ENCODE assay signal across 2 cellular contexts in the genomic region with DNA sequence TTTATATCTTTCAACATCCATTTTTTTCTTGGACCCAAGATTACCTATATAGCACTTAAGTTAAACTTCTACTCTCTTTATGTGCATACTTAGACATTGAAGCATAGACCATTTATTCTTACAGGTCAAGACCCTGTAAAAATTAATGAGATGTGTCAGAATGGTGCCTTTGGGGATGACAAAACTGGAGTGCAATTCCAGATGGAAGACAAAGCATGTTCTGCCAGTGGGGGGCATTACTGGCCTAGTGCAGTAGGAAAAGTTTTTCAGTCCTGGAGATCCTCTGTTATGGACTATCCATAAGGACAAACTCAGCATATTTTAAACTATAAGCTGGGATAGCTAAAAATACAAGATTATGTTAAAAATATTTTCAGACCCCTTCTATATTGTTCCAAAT.
TF ChIP-seq lines count a peak whose summit lies in the region.

No MANE protein-coding gene starts in this region.

TF ChIP-seq in SK-N-SH, 30 proteins besides CTCF, POLR2A, EP300 and RAD21 (continued from another document):
- TF ChIP-seq REST (IDR thresholded peaks at IDR 0.05; ENCODE audit: low read depth, low read length) (no peak), RCOR1 (IDR thresholded peaks at IDR 0.05; ENCODE audit: low read length) (no peak), MEF2A (IDR thresholded peaks at IDR 0.05; ENCODE audit: borderline replicate concordance, low read depth) (no peak)

TF ChIP-seq in SK-N-SH treated with all-trans-retinoic acid at 6 μM for 48 hours, 23 proteins besides CTCF, POLR2A, EP300 and RAD21 (continued from another document):
- TF ChIP-seq, protein P1, sequence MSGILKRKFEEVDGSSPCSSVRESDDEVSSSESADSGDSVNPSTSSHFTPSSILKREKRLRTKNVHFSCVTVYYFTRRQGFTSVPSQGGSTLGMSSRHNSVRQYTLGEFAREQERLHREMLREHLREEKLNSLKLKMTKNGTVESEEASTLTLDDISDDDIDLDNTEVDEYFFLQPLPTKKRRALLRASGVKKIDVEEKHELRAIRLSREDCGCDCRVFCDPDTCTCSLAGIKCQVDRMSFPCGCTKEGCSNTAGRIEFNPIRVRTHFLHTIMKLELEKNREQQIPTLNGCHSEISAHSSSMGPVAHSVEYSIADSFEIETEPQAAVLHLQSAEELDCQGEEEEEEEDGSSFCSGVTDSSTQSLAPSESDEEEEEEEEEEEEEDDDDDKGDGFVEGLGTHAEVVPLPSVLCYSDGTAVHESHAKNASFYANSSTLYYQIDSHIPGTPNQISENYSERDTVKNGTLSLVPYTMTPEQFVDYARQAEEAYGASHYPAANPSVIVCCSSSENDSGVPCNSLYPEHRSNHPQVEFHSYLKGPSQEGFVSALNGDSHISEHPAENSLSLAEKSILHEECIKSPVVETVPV (CRISPR knock-in tag; IDR thresholded peaks at IDR 0.05): no peak
- no peak for TF ChIP-seq TSHZ2 (CRISPR knock-in tag; IDR thresholded peaks at IDR 0.05)
- TF ChIP-seq ARNTL (CRISPR knock-in tag; IDR thresholded peaks at IDR 0.05; ENCODE audit: borderline replicate concordance, low read depth): no peak
